ENCODE assay signal across 8 cellular contexts in genomic region chr5:139473565-139473964, GRCh38. TPM values are rescaled to one million over a fixed set of nuclear protein-coding genes. Genes with fewer than 3 reads are reported as not detected.
DNase-seq lines count a peak whose midpoint lies in the region; ATAC-seq, FAIRE-seq and TF ChIP-seq lines count a peak whose summit lies in the region.
"Had no signal": no experiment of that assay in that cellular context is flagged by ENCODE, and none has a peak within 500 bp of the region (broad histone marks: within the 10 kb centered on the region; RNA-seq: fewer than 3 reads in every experiment).

No MANE protein-coding gene starts in this region.

- CTCF ChIA-PET in endothelial cell of umbilical vein (lab: Charles Lee) = interaction anchor here (0.9 to 2.2 kb wide), 11 partner anchors 9 to 43 kb away, joined by 3 to 16 read pairs (median 5); partner anchors contain the start of genes ECSCR and STING1

- peaks cover 77% of the 10 kb centered on the region for H3K4me1 Mint-ChIP-seq in activated CD4-positive, alpha-beta T cell treated with anti-CD3 and anti-CD28 coated beads, Interleukin-2, amount 10 ng/mL, durations not matched to agents 24 days and 14 days
- peaks cover 77% of the 10 kb centered on the region for H3K4me1 Mint-ChIP-seq in stimulated activated effector memory CD8-positive, alpha-beta T cell treated with anti-CD3 and anti-CD28 coated beads, Interleukin-12 subunit alpha, Interleukin-12 subunit beta, amount 100 ng/mL, for 72 hours

- H3K79me2 ChIP-seq in endothelial cell of umbilical vein (ENCODE audit: control insufficient read depth, insufficient read depth, low read length) = no peaks in the 10 kb centered on the region

- H3K9me1 ChIP-seq in endothelial cell of umbilical vein (replicated peaks; ENCODE audit: control insufficient read depth, extremely low read depth, insufficient read depth, low read length) = no peaks in the 10 kb centered on the region

- peak; percentile 14 to 23 for TF ChIP-seq CTCF in endothelial cell of umbilical vein (IDR thresholded peaks at IDR 0.05; ENCODE audit: extremely low read depth in 1 of 2, insufficient read depth in 1 of 2, low read depth in 1 of 2, low read length in 2 of 2)

- no peaks in the 10 kb centered on the region for H3K9me3 ChIP-seq in endothelial cell of umbilical vein (replicated peaks; ENCODE audit: control insufficient read depth, insufficient read depth, low read length)

- H3K27ac Mint-ChIP-seq in activated CD4-positive, alpha-beta T cell treated with anti-CD3 and anti-CD28 coated beads, Interleukin-2, amount 10 ng/mL, durations not matched to agents 24 days and 14 days = peak overlapping the region; percentile 72
- H3K27ac Mint-ChIP-seq in stimulated activated effector memory CD8-positive, alpha-beta T cell treated with anti-CD3 and anti-CD28 coated beads, Interleukin-12 subunit alpha, Interleukin-12 subunit beta, amount 100 ng/mL, for 72 hours = peak overlapping the region; percentile 98

- H3K9me3 Mint-ChIP-seq in activated CD4-positive, alpha-beta T cell treated with anti-CD3 and anti-CD28 coated beads, Interleukin-2, amount 10 ng/mL, durations not matched to agents 24 days and 14 days = no peaks in the 10 kb centered on the region
- no peaks in the 10 kb centered on the region for H3K9me3 Mint-ChIP-seq in stimulated activated effector memory CD8-positive, alpha-beta T cell treated with anti-CD3 and anti-CD28 coated beads, Interleukin-12 subunit alpha, Interleukin-12 subunit beta, amount 100 ng/mL, for 72 hours

- H3K27me3 Mint-ChIP-seq in activated CD4-positive, alpha-beta T cell treated with anti-CD3 and anti-CD28 coated beads, Interleukin-2, amount 10 ng/mL, durations not matched to agents 24 days and 14 days = no peaks in the 10 kb centered on the region

- no peaks in the 10 kb centered on the region for H4K20me1 ChIP-seq in endothelial cell of umbilical vein (replicated peaks; ENCODE audit: control insufficient read depth, extremely low read depth, insufficient read depth, low read length)

- H3K9ac ChIP-seq in endothelial cell of umbilical vein (replicated peaks; ENCODE audit: extremely low read depth, insufficient read depth, low read length) = peak overlapping the region; percentile 10

- H3K4me3 Mint-ChIP-seq in activated CD4-positive, alpha-beta T cell treated with anti-CD3 and anti-CD28 coated beads, Interleukin-2, amount 10 ng/mL, durations not matched to agents 24 days and 14 days = peak overlapping the region; percentile 1
- H3K4me3 Mint-ChIP-seq in stimulated activated effector memory CD8-positive, alpha-beta T cell treated with anti-CD3 and anti-CD28 coated beads, Interleukin-12 subunit alpha, Interleukin-12 subunit beta, amount 100 ng/mL, for 72 hours = no peak overlapping the region

- intact Hi-C loops in activated CD4-positive, alpha-beta T cell treated with anti-CD3 and anti-CD28 coated beads, Interleukin-2, amount 10 ng/mL, durations not matched to agents 24 days and 14 days (cut with micrococcal nuclease) = no loop called here
- intact Hi-C loops in endothelial cell of umbilical vein (cut with micrococcal nuclease) = loop anchor here (1.0 to 2.0 kb wide), 3 partner anchors 9 to 15 kb away; partner anchors contain the start of genes ECSCR and STING1

- H2AFZ ChIP-seq in endothelial cell of umbilical vein (ENCODE audit: low read depth, low read length) = peak overlapping the region; percentile 21

- no peaks in the 10 kb centered on the region for H3K27me3 ChIP-seq in endothelial cell of umbilical vein (ENCODE audit: control insufficient read depth in 2 of 2, insufficient read depth in 2 of 2, low read length in 2 of 2)
- H3K27me3 ChIP-seq: dorsolateral prefrontal cortex had no signal

- peak overlapping the region; percentile 79 for H3K27ac ChIP-seq in endothelial cell of umbilical vein (ENCODE audit: insufficient read depth, low read depth, low read length)

- no peak for TF ChIP-seq POLR2A in endothelial cell of umbilical vein (IDR thresholded peaks at IDR 0.05; ENCODE audit: low read depth, low read length)

- H3K4me1 ChIP-seq in endothelial cell of umbilical vein (ENCODE audit: control insufficient read depth, extremely low read depth, insufficient read depth, low read length) = peaks cover 18% of the 10 kb centered on the region

- ATAC-seq in stimulated activated effector memory CD8-positive, alpha-beta T cell treated with anti-CD3 and anti-CD28 coated beads, Interleukin-12 subunit alpha, Interleukin-12 subunit beta, amount 100 ng/mL, for 72 hours = peak; percentile 43
- no peak for ATAC-seq in HG02763 (IDR thresholded peaks at IDR 0.05; ENCODE audit: unreplicated experiment)

- dilution Hi-C loops in endothelial cell of umbilical vein (cut with MboI; ENCODE audit: extremely low pct_ligation_motif_present, low sequenced_read_pairs) = no loop called here

- no peak overlapping the region for H3K4me3 ChIP-seq in endothelial cell of umbilical vein (replicated peaks in 1 of 3; ENCODE audit: insufficient read depth in 1 of 3, low read depth in 1 of 3, low read length in 3 of 3)
- H3K4me3 ChIP-seq: dorsolateral prefrontal cortex had no signal

- H3K36me3 Mint-ChIP-seq in activated CD4-positive, alpha-beta T cell treated with anti-CD3 and anti-CD28 coated beads, Interleukin-2, amount 10 ng/mL, durations not matched to agents 24 days and 14 days (ENCODE audit: low read depth) = peaks cover 38% of the 10 kb centered on the region
- H3K36me3 Mint-ChIP-seq in stimulated activated effector memory CD8-positive, alpha-beta T cell treated with anti-CD3 and anti-CD28 coated beads, Interleukin-12 subunit alpha, Interleukin-12 subunit beta, amount 100 ng/mL, for 72 hours = peaks cover 71% of the 10 kb centered on the region

- H3K36me3 ChIP-seq in endothelial cell of umbilical vein (ENCODE audit: control insufficient read depth in 2 of 2, extremely low read depth in 1 of 2, insufficient read depth in 2 of 2, low read length in 2 of 2) = peaks cover 4 to 26% of the 10 kb centered on the region in 2 experiments

- H3K4me2 ChIP-seq in endothelial cell of umbilical vein (ENCODE audit: insufficient read depth, low read length) = no peak overlapping the region

- BruUV-seq in endothelial cell of umbilical vein (replicated peaks; lab: Mats Ljungman, UMichigan) = no TSS peak

- no peak for DNase-seq in activated CD4-positive, alpha-beta T cell treated with anti-CD3 and anti-CD28 coated beads, Interleukin-2, amount 10 ng/mL, durations not matched to agents 24 days and 14 days
- no peak for DNase-seq in activated CD4-positive, alpha-beta T cell treated with anti-CD3 and anti-CD28 coated beads for 1 hour
- peak; percentile 64 for DNase-seq in endothelial cell of umbilical vein (ENCODE audit: low read depth, low spot score)
- DNase-seq in stimulated activated effector memory CD8-positive, alpha-beta T cell treated with anti-CD3 and anti-CD28 coated beads, Interleukin-12 subunit alpha, Interleukin-12 subunit beta, amount 100 ng/mL, for 72 hours (ENCODE audit: low spot score in 2 of 2) = no peak
- no peak for DNase-seq in effector CD4-positive, alpha-beta T cell
- DNase-seq: ACHN, dorsolateral prefrontal cortex had no signal

- POLR2A ChIA-PET in endothelial cell of umbilical vein (lab: Charles Lee) = interaction anchor here (0.6 to 1.8 kb wide), 6 partner anchors 8 to 35 kb away, joined by 3 to 15 read pairs (median 8); partner anchors contain the start of gene ECSCR

- no peak for FAIRE-seq in endothelial cell of umbilical vein (lab: Jason Lieb, UNC)

RNA-seq across cellular contexts. Expression of gene SMIM33, which starts 2.8 kb away (rescaled TPM):
- 0.37 and 0.38 TPM in 2 replicates for total RNA-seq in activated CD4-positive, alpha-beta T cell treated with anti-CD3 and anti-CD28 coated beads, Interleukin-2, amount 10 ng/mL, durations not matched to agents 24 days and 14 days
- not detected in 2 replicates for total RNA-seq in endothelial cell of umbilical vein
- polyA plus RNA-seq in endothelial cell of umbilical vein = not detected in 2 replicates
- not detected in 2 replicates for polyA plus RNA-seq in endothelial cell of umbilical vein (2011; cell fraction: cytosol; rRNA removed)
- polyA plus RNA-seq in endothelial cell of umbilical vein (2011; cell fraction: nucleus; rRNA removed) = not detected in 2 replicates
- polyA plus RNA-seq in endothelial cell of umbilical vein (2012) = not detected in 2 replicates
- polyA minus RNA-seq in endothelial cell of umbilical vein = not detected in 2 replicates
- not detected for polyA minus RNA-seq in endothelial cell of umbilical vein (2011; cell fraction: cytosol; rRNA and poly(A)+ RNA removed)
- not detected in 2 replicates for polyA minus RNA-seq in endothelial cell of umbilical vein (2011; cell fraction: nucleus; rRNA and poly(A)+ RNA removed)
- total RNA-seq: dorsolateral prefrontal cortex had no signal

RNA-seq across cellular contexts. Expression of gene STING1, which starts 9.0 kb away (rescaled TPM):
- 198 and 201 TPM in 2 replicates for total RNA-seq in activated CD4-positive, alpha-beta T cell treated with anti-CD3 and anti-CD28 coated beads, Interleukin-2, amount 10 ng/mL, durations not matched to agents 24 days and 14 days
- 108 and 127 TPM in 2 replicates for total RNA-seq in endothelial cell of umbilical vein
- 143 and 185 TPM in 2 replicates for polyA plus RNA-seq in endothelial cell of umbilical vein
- 70.0 and 88.1 TPM in 2 replicates for polyA plus RNA-seq in endothelial cell of umbilical vein (2011; cell fraction: cytosol; rRNA removed)
- 174 and 214 TPM in 2 replicates for polyA plus RNA-seq in endothelial cell of umbilical vein (2011; cell fraction: nucleus; rRNA removed)
- 57.7 and 58.8 TPM in 2 replicates for polyA plus RNA-seq in endothelial cell of umbilical vein (2012)
- polyA minus RNA-seq in endothelial cell of umbilical vein = 102 and 117 TPM in 2 replicates
- 20.3 TPM for polyA minus RNA-seq in endothelial cell of umbilical vein (2011; cell fraction: cytosol; rRNA and poly(A)+ RNA removed)
- 37.9 and 67.7 TPM in 2 replicates for polyA minus RNA-seq in endothelial cell of umbilical vein (2011; cell fraction: nucleus; rRNA and poly(A)+ RNA removed)

RNA-seq across cellular contexts. Expression of gene ECSCR, which starts 11.0 kb away (rescaled TPM):
- total RNA-seq in activated CD4-positive, alpha-beta T cell treated with anti-CD3 and anti-CD28 coated beads, Interleukin-2, amount 10 ng/mL, durations not matched to agents 24 days and 14 days = 1.6 and 1.7 TPM in 2 replicates
- total RNA-seq in endothelial cell of umbilical vein = 365 and 377 TPM in 2 replicates
- 1,085 and 1,188 TPM in 2 replicates for polyA plus RNA-seq in endothelial cell of umbilical vein
- polyA plus RNA-seq in endothelial cell of umbilical vein (2011; cell fraction: cytosol; rRNA removed) = 915 and 1,040 TPM in 2 replicates
- polyA plus RNA-seq in endothelial cell of umbilical vein (2011; cell fraction: nucleus; rRNA removed) = 372 and 386 TPM in 2 replicates
- polyA plus RNA-seq in endothelial cell of umbilical vein (2012) = 467 and 640 TPM in 2 replicates
- 533 and 550 TPM in 2 replicates for polyA minus RNA-seq in endothelial cell of umbilical vein
- not detected for polyA minus RNA-seq in endothelial cell of umbilical vein (2011; cell fraction: cytosol; rRNA and poly(A)+ RNA removed)
- polyA minus RNA-seq in endothelial cell of umbilical vein (2011; cell fraction: nucleus; rRNA and poly(A)+ RNA removed) = 142 and 146 TPM in 2 replicates

RNA-seq across cellular contexts. Expression of gene DNAJC18, which starts 34.2 kb away (rescaled TPM):
- total RNA-seq in activated CD4-positive, alpha-beta T cell treated with anti-CD3 and anti-CD28 coated beads, Interleukin-2, amount 10 ng/mL, durations not matched to agents 24 days and 14 days = 34.2 and 38.6 TPM in 2 replicates
- total RNA-seq in endothelial cell of umbilical vein = 51.1 and 52.6 TPM in 2 replicates
- polyA plus RNA-seq in endothelial cell of umbilical vein = 23.2 and 26.0 TPM in 2 replicates
- 11.9 and 17.8 TPM in 2 replicates for polyA plus RNA-seq in endothelial cell of umbilical vein (2011; cell fraction: cytosol; rRNA removed)
- 191 and 204 TPM in 2 replicates for polyA plus RNA-seq in endothelial cell of umbilical vein (2011; cell fraction: nucleus; rRNA removed)
- 33.0 and 35.2 TPM in 2 replicates for polyA plus RNA-seq in endothelial cell of umbilical vein (2012)
- polyA minus RNA-seq in endothelial cell of umbilical vein = 24.1 and 26.7 TPM in 2 replicates
- polyA minus RNA-seq in endothelial cell of umbilical vein (2011; cell fraction: cytosol; rRNA and poly(A)+ RNA removed) = 3.0 TPM
- polyA minus RNA-seq in endothelial cell of umbilical vein (2011; cell fraction: nucleus; rRNA and poly(A)+ RNA removed) = 39.1 and 53.2 TPM in 2 replicates

Comparison
In these comparisons a context has a peak if more than half of its experiments do, and no peak if none do; other contexts are left out.
1. RNA of gene ECSCR, which starts 11.0 kb away (total RNA-seq): 365 to 377 TPM in endothelial cell of umbilical vein; 1.6 to 1.7 TPM in activated CD4-positive, alpha-beta T cell treated with anti-CD3 and anti-CD28 coated beads, Interleukin-2, amount 10 ng/mL, durations not matched to agents 24 days and 14 days; every median in the first group is over 100 times any median in the second.